In the genomic region with DNA sequence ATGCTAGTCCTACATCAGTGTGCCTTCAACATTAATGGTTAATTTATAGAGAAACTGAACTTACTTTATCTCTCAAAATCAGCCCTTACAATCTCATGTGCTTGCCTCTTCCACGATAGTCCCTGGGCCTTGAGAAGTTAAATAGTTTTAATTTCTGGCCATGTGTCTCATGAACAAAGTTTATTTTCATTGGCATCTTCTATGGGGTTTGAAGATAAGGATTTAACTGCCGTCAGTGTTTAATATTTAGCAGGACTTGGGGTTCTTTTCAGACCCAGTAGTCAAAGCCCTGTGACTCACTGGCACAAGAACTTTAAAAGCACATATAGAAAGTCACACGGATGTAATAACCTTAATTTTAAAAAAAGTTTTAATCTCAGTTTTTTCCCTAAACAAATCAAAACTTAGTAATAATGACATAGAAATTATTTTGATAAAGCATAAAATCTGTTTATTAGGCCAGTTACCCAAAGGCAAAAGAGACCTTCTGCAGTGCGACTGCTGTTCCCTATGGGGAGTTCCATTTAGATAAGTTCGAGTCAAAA, we compare ENCODE assay signal across 19 cellular contexts. TPM values are rescaled to one million over a fixed set of nuclear protein-coding genes. Genes with fewer than 3 reads are reported as not detected.
"Had no signal": no experiment of that assay in that cellular context is flagged by ENCODE, and none has a peak within 500 bp of the region (broad histone marks: within the 10 kb centered on the region; RNA-seq: fewer than 3 reads in every experiment).

No MANE protein-coding gene starts in this region.

- ATAC-seq: activated CD8-positive, alpha-beta T cell treated with anti-CD3 and anti-CD28 coated beads, Interleukin-2, amount 10 ng/mL, durations not matched to agents 7 days and 5 days; stimulated activated naive CD8-positive, alpha-beta T cell treated with anti-CD3 and anti-CD28 coated beads, Interleukin-15, amount 100 ng/mL, for 72 hours; WTC11 had no signal

- H3K27me3 ChIP-seq: neural progenitor cell had no signal

- FAIRE-seq: bronchial epithelial cell, urothelium cell line had no signal

- H3K4me3 ChIP-seq: coronary artery, lung, neural progenitor cell had no signal

- H3K27ac ChIP-seq: coronary artery, neural progenitor cell, parathyroid adenoma had no signal

- H3K4me1 ChIP-seq: neural progenitor cell had no signal

- H3K79me2 ChIP-seq: parathyroid adenoma had no signal

- H3K4me2 ChIP-seq: neural progenitor cell had no signal

- DNase-seq: activated CD4-positive, alpha-beta T cell treated with anti-CD3 and anti-CD28 coated beads for 48 hours; activated CD8-positive, alpha-beta memory T cell treated with anti-CD3 and anti-CD28 coated beads, Interleukin-2, amount 50 U/mL, for 48 hours; activated CD8-positive, alpha-beta T cell treated with anti-CD3 and anti-CD28 coated beads, Interleukin-2, amount 10 ng/mL, durations not matched to agents 7 days and 5 days; activated naive CD4-positive, alpha-beta T cell treated with anti-CD3 and anti-CD28 coated beads, Interleukin-2, amount 50 U/mL, for 16 hours; effector CD4-positive, alpha-beta T cell; hypothalamus; midbrain; stimulated activated CD4-positive, alpha-beta T cell treated with anti-CD3 and anti-CD28 coated beads, Interleukin-4, amount 100 ng/mL, for 4 hours; stimulated activated naive CD8-positive, alpha-beta T cell treated with anti-CD3 and anti-CD28 coated beads, Interleukin-15, amount 100 ng/mL, for 72 hours had no signal

- H3K9ac ChIP-seq: neural progenitor cell, parathyroid adenoma had no signal

- H2AFZ ChIP-seq: neural progenitor cell, parathyroid adenoma had no signal

RNA-seq across cellular contexts. Expression of a gene that starts 19.1 kb away (rescaled TPM):
- total RNA-seq: activated CD8-positive, alpha-beta T cell treated with anti-CD3 and anti-CD28 coated beads, Interleukin-2, amount 10 ng/mL, durations not matched to agents 7 days and 5 days; activated T-helper 2 cell treated with anti-CD3 and anti-CD28 coated beads, Interferon-gamma antibody, Interleukin-2, Interleukin-4, amounts not matched to agents 10 μg/mL and 5 μg/mL and 100 μg/mL, durations not matched to agents 14 hours and 24 hours and 36 hours; bronchial epithelial cell; glomerular endothelial cell; renal cortical epithelial cell; WTC11 had no signal
- polyA plus RNA-seq: lung had no signal
